Comparison of ENCODE assay signal across 8 cellular contexts in the genomic region with DNA sequence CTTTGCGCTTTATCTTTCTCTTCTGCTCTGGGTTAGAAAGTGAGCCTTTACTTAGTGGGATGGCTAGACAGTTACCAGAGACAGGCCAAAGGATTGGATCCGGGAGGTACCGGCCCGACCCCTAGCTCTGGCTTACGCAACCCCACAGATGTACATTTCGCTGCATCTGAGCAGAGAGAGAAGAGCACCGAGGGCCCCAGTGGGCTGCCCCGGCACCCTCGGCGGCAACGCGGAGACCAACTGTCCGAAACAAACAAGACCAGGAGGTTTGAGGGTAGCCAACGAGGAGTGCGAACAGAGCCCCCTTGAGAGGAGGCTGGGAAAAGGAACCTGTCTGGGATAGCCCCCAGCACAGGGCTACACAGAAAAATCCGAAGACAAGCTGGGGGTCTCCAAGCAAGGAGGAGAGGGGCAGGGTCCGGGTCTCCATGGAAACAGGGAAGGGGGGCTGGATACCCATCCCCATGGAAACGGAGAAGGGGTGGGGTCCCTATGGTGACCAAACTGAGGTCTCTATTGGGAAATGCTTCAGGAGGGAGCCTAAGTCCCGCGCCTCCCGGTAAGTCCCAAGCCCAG. TPM values are rescaled to one million over a fixed set of nuclear protein-coding genes. Genes with fewer than 3 reads are reported as not detected.
DNase-seq lines count a peak whose midpoint lies in the region; ATAC-seq and TF ChIP-seq lines count a peak whose summit lies in the region.

No MANE protein-coding gene starts in this region.

- peak overlapping the region; percentile 97 for H3K4me3 ChIP-seq in GM23248
- H3K4me3 ChIP-seq in colonic mucosa: peak overlapping the region; percentile 85
- H3K4me3 ChIP-seq in lung: peak overlapping the region; percentile 96
- H3K4me3 ChIP-seq in upper lobe of left lung: peak overlapping the region; percentile 78 to 99 (median 94)

- in situ Hi-C loops in GM23248 (cut with MboI): no loop called here

- H3F3A ChIP-seq in GM23248 (ENCODE audit: insufficient read depth): peaks cover 11% of the 10 kb centered on the region

- TF ChIP-seq POLR2A in upper lobe of left lung (IDR thresholded peaks at IDR 0.05): no peak

- peak; percentile 25 for DNase-seq in EL
- DNase-seq in GM23248: peak; percentile 73
- DNase-seq in NCI-H510A treated with DMSO at 0.1 percent for 48 hours (lab: John Stamatoyannopoulos, UW): peak; percentile 96
- no peak for DNase-seq in colonic mucosa
- no peak for DNase-seq in lung (ENCODE audit: low spot score)
- peak in 1 of 2 donors; percentile 80 for DNase-seq in upper lobe of left lung
- DNase-seq in D341Med (ENCODE audit: low spot score): no peak
- DNase-seq in OCI-M2 (lab: John Stamatoyannopoulos, UW; ENCODE audit: unreplicated experiment): no peak

- no peak for TF ChIP-seq EP300 in upper lobe of left lung (IDR thresholded peaks at IDR 0.05)

- H3K4me1 ChIP-seq in GM23248 (ENCODE audit: insufficient read depth) (peaks cover 13% of the 10 kb centered on the region), colonic mucosa (no peaks in the 10 kb centered on the region), lung (ENCODE audit: control insufficient read depth in 2 of 2, insufficient read depth in 2 of 2, low read length in 2 of 2) (peaks cover 5% of the 10 kb centered on the region in 2 donors), upper lobe of left lung (peaks cover 27 to 47% (median 35%) of the 10 kb centered on the region in 4 donors)

- peak overlapping the region; percentile 83 for H2AFZ ChIP-seq in GM23248

- H3K27ac ChIP-seq in GM23248 (peak overlapping the region; percentile 90), colonic mucosa (peak overlapping the region; percentile 84), lung (ENCODE audit: low read depth in 1 of 2, low read length in 1 of 2) (peak overlapping the region; percentile 86 to 97), upper lobe of left lung (peak overlapping the region; percentile 87 to 93 (median 92))

- no peaks in the 10 kb centered on the region for H3K9me3 ChIP-seq in GM23248 (ENCODE audit: low read depth)
- H3K9me3 ChIP-seq in colonic mucosa: no peaks in the 10 kb centered on the region
- no peaks in the 10 kb centered on the region for H3K9me3 ChIP-seq in lung (ENCODE audit: control insufficient read depth in 2 of 2, insufficient read depth in 1 of 2, low read length in 1 of 2)
- no peaks in the 10 kb centered on the region for H3K9me3 ChIP-seq in upper lobe of left lung

- H4K20me1 ChIP-seq in GM23248 (ENCODE audit: insufficient read depth): no peaks in the 10 kb centered on the region

- H3K4me2 ChIP-seq in GM23248 (ENCODE audit: unreplicated experiment): peak overlapping the region; percentile 91

- H3K79me2 ChIP-seq in GM23248 (ENCODE audit: insufficient read depth): peaks cover 54% of the 10 kb centered on the region

- TF ChIP-seq CTCF in colonic mucosa (IDR thresholded peaks at IDR 0.05) (no peak), lung (IDR thresholded peaks at IDR 0.05; ENCODE audit: control extremely low read depth, extremely low read depth) (no peak), upper lobe of left lung (IDR thresholded peaks at IDR 0.05) (no peak)

- peaks cover 27% of the 10 kb centered on the region; the same call in 1 of the 2 replicates for H3K36me3 ChIP-seq in GM23248 (ENCODE audit: low read depth)
- peaks cover 2% of the 10 kb centered on the region for H3K36me3 ChIP-seq in colonic mucosa
- peaks cover 10 to 25% of the 10 kb centered on the region in 2 donors for H3K36me3 ChIP-seq in lung (ENCODE audit: control insufficient read depth in 2 of 2, insufficient read depth in 2 of 2, low read length in 2 of 2)
- peaks cover 6 to 54% (median 15%) of the 10 kb centered on the region in 4 donors for H3K36me3 ChIP-seq in upper lobe of left lung

- peak overlapping the region; percentile 92 for H3K9ac ChIP-seq in GM23248
- peak overlapping the region; percentile 94 to 97 for H3K9ac ChIP-seq in colonic mucosa (ENCODE audit: low read depth in 2 of 2, low read length in 2 of 2)

- intact Hi-C loops in colonic mucosa (cut with DNase I): loop anchor here (5.0 kb wide), 1 partner anchor 47 kb away; no protein-coding TSS in a partner anchor

- 1% methylated on average over 21 of the region's 21 CpGs for WGBS in GM23248 (ENCODE audit: low coverage in 1 of 2, low lambda C conversion rate in 2 of 2, missing lambda C conversion rate in 2 of 2), 2 experiments
- 1% methylated on average over 19 to 21 of the region's 21 CpGs for WGBS in lung, 2 donors
- 1 to 3% methylated on average over 20 to 21 of the region's 21 CpGs for WGBS in upper lobe of left lung, 2 donors

- peak; percentile 6 for ATAC-seq in lung (ENCODE audit: insufficient read depth, low FRiP score)
- ATAC-seq in upper lobe of left lung (ENCODE audit: low FRiP score in 2 of 2): peak; percentile 21 to 30

- no peaks in the 10 kb centered on the region for H3K9me2 ChIP-seq in GM23248 (ENCODE audit: insufficient read depth)

- H3K27me3 ChIP-seq in GM23248 (replicated peaks; ENCODE audit: insufficient read depth): no peaks in the 10 kb centered on the region
- no peaks in the 10 kb centered on the region for H3K27me3 ChIP-seq in colonic mucosa
- no peaks in the 10 kb centered on the region for H3K27me3 ChIP-seq in lung (ENCODE audit: control insufficient read depth, insufficient read depth)
- no peaks in the 10 kb centered on the region for H3K27me3 ChIP-seq in upper lobe of left lung

RNA-seq across cellular contexts. Expression of gene MTF1, which starts 0.4 kb away (rescaled TPM):
- total RNA-seq in GM23248 (2014; rRNA removed; shearing (Covaris generic)): 2.1 TPM in 2 replicates
- polyA plus RNA-seq in GM23248 (2016; fragmentation: Nextera tagmentation; extraction: Ambion mirVana): 14.4 and 14.7 TPM in 2 replicates
- 10 to 100 TPM; 22.1 to 33.9 TPM for total RNA-seq in colonic mucosa
- total RNA-seq in lung: 10 to 100 TPM in 1 of 2 donors, 1 to 10 TPM in 1; 7.9 to 23.3 TPM
- 10 to 100 TPM in 1 of 2 donors, 1 to 10 TPM in 1; 2.6 to 13.6 TPM for polyA plus RNA-seq in lung
- total RNA-seq in upper lobe of left lung: 10 to 100 TPM in 3 of 6 donors, 1 to 10 TPM in 3; 5.2 to 27.4 (median 8.7) TPM

RNA-seq across cellular contexts. Expression of gene YRDC, which starts 51.0 kb away (rescaled TPM):
- 22.4 and 24.9 TPM in 2 replicates for total RNA-seq in GM23248 (2014; rRNA removed; shearing (Covaris generic))
- polyA plus RNA-seq in GM23248 (2016; fragmentation: Nextera tagmentation; extraction: Ambion mirVana) (12.5 and 13.9 TPM in 2 replicates), lung (10 to 100 TPM; 11.8 to 26.2 TPM)
- total RNA-seq in colonic mucosa (10 to 100 TPM; 14.4 to 16.3 TPM), lung (10 to 100 TPM in 1 of 2 donors, 1 to 10 TPM in 1; 9.5 to 18.4 TPM), upper lobe of left lung (10 to 100 TPM in 4 of 6 donors, 1 to 10 TPM in 2; 4.2 to 22.2 (median 13.3) TPM)

RNA-seq across cellular contexts. Expression of gene C1orf122, which starts 51.4 kb away (rescaled TPM):
- total RNA-seq in GM23248 (2014; rRNA removed; shearing (Covaris generic)): 86.2 and 110 TPM in 2 replicates
- polyA plus RNA-seq in GM23248 (2016; fragmentation: Nextera tagmentation; extraction: Ambion mirVana) (103 and 108 TPM in 2 replicates), lung (10 to 100 TPM; 26.9 to 70.2 TPM)
- total RNA-seq in colonic mucosa (10 to 100 TPM; 28.3 to 51.4 TPM), lung (10 to 100 TPM in 1 of 2 donors, 1 to 10 TPM in 1; 4.7 to 53.8 TPM), upper lobe of left lung (10 to 100 TPM; 30.0 to 90.1 (median 39.9) TPM)

Comparison
In these comparisons a context has a peak if more than half of its experiments do, and no peak if none do; other contexts are left out.
1. DNase-seq: peak in EL (single experiment), GM23248 (single experiment) and NCI-H510A treated with DMSO at 0.1 percent for 48 hours (single experiment); none in colonic mucosa (single experiment), lung (single experiment), D341Med (single experiment) and OCI-M2 (single experiment).
2. Peak in every context shown above with its lines, with median percentiles within 50 percentile points of each other: H3K27ac ChIP-seq and H3K4me3 ChIP-seq.